Comparison of ENCODE assay signal across 1 cellular context in the genomic region with DNA sequence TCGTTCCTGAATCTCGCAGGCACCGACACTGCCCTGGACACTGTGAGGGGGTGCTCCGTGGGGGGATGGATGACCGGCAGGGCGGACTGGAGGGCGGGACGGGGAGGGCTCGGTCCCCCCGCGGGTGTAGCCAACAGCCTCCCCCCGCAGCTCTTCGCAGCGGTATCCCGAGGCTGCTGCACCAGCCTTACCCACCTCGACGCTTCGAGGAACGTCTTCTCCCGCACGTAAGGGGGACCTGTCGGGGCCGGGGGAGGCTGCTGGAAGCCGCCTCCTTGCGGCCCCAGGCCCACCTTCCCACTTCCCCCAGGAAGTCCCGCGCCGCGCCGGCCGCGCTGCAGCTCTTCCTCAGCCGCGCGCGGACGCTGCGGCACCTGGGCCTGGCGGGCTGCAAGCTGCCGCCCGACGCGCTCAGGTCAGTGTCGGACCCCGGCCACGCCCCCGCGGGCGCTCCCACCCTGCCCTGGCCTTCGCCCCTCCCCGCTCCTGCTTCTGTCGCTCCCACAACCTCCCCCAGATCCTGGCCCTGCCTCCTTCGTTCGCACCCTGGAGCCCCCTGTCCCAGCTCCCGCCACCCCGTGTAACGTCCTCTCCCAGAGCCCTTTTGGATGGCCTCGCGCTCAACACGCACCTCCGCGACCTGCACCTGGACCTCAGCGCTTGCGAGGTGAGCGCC.
A peak's percentile ranks its signal among the peaks of the same experiment; 100 is the strongest.
TF ChIP-seq lines count a peak whose summit lies in the region.

No MANE protein-coding gene starts in this region.

TF ChIP-seq in K562, 482 proteins besides CTCF, POLR2A, EP300 and RAD21:
- TF ChIP-seq MCM7 (IDR thresholded peaks at IDR 0.05) (no peak), FIP1L1 (IDR thresholded peaks at IDR 0.05; ENCODE audit: low read depth, low read length, poor library complexity, severe bottlenecking) (peak; percentile 42)
